27 cellular contexts compared by ENCODE assay signal in genomic region chr5:152389209-152389608, GRCh38. TPM values are rescaled to one million over a fixed set of nuclear protein-coding genes. Genes with fewer than 3 reads are reported as not detected.
A peak's percentile ranks its signal among the peaks of the same experiment; 100 is the strongest.
DNase-seq lines count a peak whose midpoint lies in the region; ATAC-seq, FAIRE-seq and TF ChIP-seq lines count a peak whose summit lies in the region.
"Had no signal": no experiment of that assay in that cellular context is flagged by ENCODE, and none has a peak within 500 bp of the region (broad histone marks: within the 10 kb centered on the region; RNA-seq: fewer than 3 reads in every experiment).

No MANE protein-coding gene starts in this region.

- dilution Hi-C loops in mammary epithelial cell (cut with HindIII; ENCODE audit: low sequenced_read_pairs) = no loop called here

- WGBS in mammary epithelial cell (ENCODE audit: low coverage, missing lambda C conversion rate) = 53% methylated on average over 3 of the region's 3 CpGs

- H3K36me3 ChIP-seq in mammary epithelial cell (ENCODE audit: insufficient read depth, low read length) (no peaks in the 10 kb centered on the region), breast epithelium (no peaks in the 10 kb centered on the region), MG63 (no peaks in the 10 kb centered on the region), bronchial epithelial cell (ENCODE audit: control insufficient read depth, insufficient read depth, low read length) (no peaks in the 10 kb centered on the region), mucosa of descending colon (ENCODE audit: low read depth) (no peaks in the 10 kb centered on the region)
- H3K36me3 ChIP-seq: BE2C; BLaER1 treated with 17β-estradiol and CSF1 and Interleukin-3, amounts not matched to agents 10 nM and 100 nM had no signal

- peak; percentile 40 for DNase-seq in mammary epithelial cell
- no peak for DNase-seq in breast epithelium (ENCODE audit: low spot score in 2 of 2)
- DNase-seq in MG63 = peak; percentile 10
- DNase-seq in bronchial epithelial cell (ENCODE audit: low read depth) = peak; percentile 20
- no peak for DNase-seq in mucosa of descending colon
- DNase-seq in H54 (ENCODE audit: insufficient read length, low spot score) = no peak
- no peak for DNase-seq in middle frontal gyrus (ENCODE audit: extremely low spot score, low spot score)
- no peak for DNase-seq in RCC 7860 (ENCODE audit: low spot score)
- DNase-seq: ACHN; AML-193; BE2C; CD4-positive, alpha-beta T cell; CD8-positive, alpha-beta memory T cell; DMS 273 treated with DMSO at 0.1 percent for 48 hours; DMS79; EL; GDM1; H9 had no signal

- H2AFZ ChIP-seq in mammary epithelial cell (ENCODE audit: low read depth, low read length) = no peak overlapping the region

- CTCF ChIA-PET in mammary epithelial cell (lab: Charles Lee; ENCODE audit: low non-redundant PET) = no interaction called here

- no peaks in the 10 kb centered on the region for H3K79me2 ChIP-seq in mammary epithelial cell (ENCODE audit: insufficient read depth, low read length)

- TF ChIP-seq CTCF in mammary epithelial cell (conservative IDR thresholded peaks at IDR 0.05 in 1 of 2, IDR thresholded peaks at IDR 0.05 in 1 of 2; ENCODE audit: extremely low read depth in 1 of 2, insufficient read depth in 1 of 2, low read depth in 1 of 2, low read length in 2 of 2) = no peak
- no peak for TF ChIP-seq CTCF in breast epithelium (IDR thresholded peaks at IDR 0.05)
- TF ChIP-seq CTCF in bronchial epithelial cell (IDR thresholded peaks at IDR 0.05; ENCODE audit: insufficient read depth, low read length, severe bottlenecking) = no peak
- no peak for TF ChIP-seq CTCF in mucosa of descending colon (IDR thresholded peaks at IDR 0.05)

- H3K4me3 ChIP-seq in mammary epithelial cell (replicated peaks in 1 of 3; ENCODE audit: insufficient read depth in 1 of 3, low read depth in 2 of 3, low read length in 3 of 3) (no peak overlapping the region), breast epithelium (no peak overlapping the region), MG63 (no peak overlapping the region), bronchial epithelial cell (ENCODE audit: low read depth, low read length) (no peak overlapping the region), mucosa of descending colon (no peak overlapping the region)
- H3K4me3 ChIP-seq: A549; BLaER1 treated with 17β-estradiol and CSF1 and Interleukin-3, amounts not matched to agents 10 nM and 100 nM; GM12878 had no signal

- H4K20me1 ChIP-seq in mammary epithelial cell (ENCODE audit: insufficient read depth, low read length) = no peaks in the 10 kb centered on the region
- H4K20me1 ChIP-seq: BLaER1 treated with 17β-estradiol and CSF1 and Interleukin-3, amounts not matched to agents 10 nM and 100 nM had no signal

- H3K4me1 ChIP-seq in mammary epithelial cell (ENCODE audit: insufficient read depth, low read length) (no peaks in the 10 kb centered on the region), breast epithelium (no peaks in the 10 kb centered on the region), mucosa of descending colon (ENCODE audit: low read depth) (no peaks in the 10 kb centered on the region)
- H3K4me1 ChIP-seq: A549; BE2C; BLaER1 treated with 17β-estradiol and CSF1 and Interleukin-3, amounts not matched to agents 10 nM and 100 nM had no signal

- no peak for TF ChIP-seq POLR2A in breast epithelium (IDR thresholded peaks at IDR 0.05)
- TF ChIP-seq POLR2A in H54 (IDR thresholded peaks at IDR 0.05; ENCODE audit: low read depth, low read length) = no peak

- ATAC-seq in mucosa of descending colon = peak; percentile 63
- ATAC-seq: A549, GM12878, HCT116 had no signal

- in situ Hi-C loops in mammary epithelial cell (cut with MboI; ENCODE audit: low sequenced_read_pairs in 2 of 2) = no loop called here

- intact Hi-C loops in mammary epithelial cell (cut with micrococcal nuclease) (no loop called here), breast epithelium (cut with DNase I; ENCODE audit: low total_unique reads) (no loop called here), mucosa of descending colon (cut with DNase I, micrococcal nuclease) (no loop called here)

- H3K9me3 ChIP-seq in mammary epithelial cell (replicated peaks; ENCODE audit: insufficient read depth, low read length) (no peaks in the 10 kb centered on the region), breast epithelium (no peaks in the 10 kb centered on the region), MG63 (peaks cover 8% of the 10 kb centered on the region), mucosa of descending colon (no peaks in the 10 kb centered on the region)
- H3K9me3 ChIP-seq: A549, BE2C had no signal

- H3K27ac ChIP-seq in mammary epithelial cell (ENCODE audit: insufficient read depth, low read depth, low read length) = no peak overlapping the region
- H3K27ac ChIP-seq in breast epithelium = no peak overlapping the region
- H3K27ac ChIP-seq: 22Rv1; A549; BLaER1 treated with 17β-estradiol and CSF1 and Interleukin-3, amounts not matched to agents 10 nM and 100 nM had no signal

- no peak overlapping the region for H3K4me2 ChIP-seq in mammary epithelial cell (ENCODE audit: insufficient read depth, low read depth, low read length)
- H3K4me2 ChIP-seq: A549; BLaER1 treated with 17β-estradiol and CSF1 and Interleukin-3, amounts not matched to agents 10 nM and 100 nM had no signal

- no peaks in the 10 kb centered on the region for H3K27me3 ChIP-seq in mammary epithelial cell (ENCODE audit: insufficient read depth, low read length)
- no peaks in the 10 kb centered on the region for H3K27me3 ChIP-seq in breast epithelium
- no peaks in the 10 kb centered on the region for H3K27me3 ChIP-seq in MG63
- H3K27me3 ChIP-seq in bronchial epithelial cell (ENCODE audit: control insufficient read depth, insufficient read depth, low read length) = no peaks in the 10 kb centered on the region
- H3K27me3 ChIP-seq: BE2C; BLaER1 treated with 17β-estradiol and CSF1 and Interleukin-3, amounts not matched to agents 10 nM and 100 nM had no signal

- no peak overlapping the region for H3K9ac ChIP-seq in mammary epithelial cell (ENCODE audit: insufficient read depth, low read length)
- H3K9ac ChIP-seq: BLaER1 treated with 17β-estradiol and CSF1 and Interleukin-3, amounts not matched to agents 10 nM and 100 nM had no signal

- no TSS peak for BruUV-seq in mammary epithelial cell (replicated peaks; lab: Mats Ljungman, UMichigan)

- FAIRE-seq in bronchial epithelial cell (lab: Jason Lieb, UNC) (no peak), H54 (lab: Jason Lieb, UNC) (no peak), RCC 7860 (lab: Jason Lieb, UNC) (no peak)
- FAIRE-seq: A549, D721Med, GM12878, GM19239, H1 had no signal

RNA-seq across cellular contexts. Expression of gene NMUR2, which starts 15.9 kb away (rescaled TPM):
- total RNA-seq in mammary epithelial cell (not detected), breast epithelium (under 1 TPM in 1 of 3 donors, not detected in 2; 0.33 TPM), bronchial epithelial cell (not detected in 2 replicates), mucosa of descending colon (not detected)
- not detected for polyA plus RNA-seq in mammary epithelial cell
- polyA minus RNA-seq in mammary epithelial cell = not detected
- not detected in 2 replicates for total RNA-seq in MG63 (2014; rRNA removed; shearing (Covaris generic); ENCODE audit: low replicate concordance)
- total RNA-seq: CD4-positive, alpha-beta T cell; CD8-positive, alpha-beta memory T cell; H1 had no signal
- polyA plus RNA-seq: A549; CD14-positive monocyte; CD8-positive, alpha-beta memory T cell had no signal

Comparison
In these comparisons a context has a peak if more than half of its experiments do, and no peak if none do; other contexts are left out.
1. DNase-seq: peak in mammary epithelial cell (single experiment), MG63 (single experiment) and bronchial epithelial cell (single experiment); none in breast epithelium (0 of 2), mucosa of descending colon (0 of 3), H54 (single experiment), middle frontal gyrus (single experiment) and RCC 7860 (single experiment).